1 cellular context compared by ENCODE assay signal in the genomic region with DNA sequence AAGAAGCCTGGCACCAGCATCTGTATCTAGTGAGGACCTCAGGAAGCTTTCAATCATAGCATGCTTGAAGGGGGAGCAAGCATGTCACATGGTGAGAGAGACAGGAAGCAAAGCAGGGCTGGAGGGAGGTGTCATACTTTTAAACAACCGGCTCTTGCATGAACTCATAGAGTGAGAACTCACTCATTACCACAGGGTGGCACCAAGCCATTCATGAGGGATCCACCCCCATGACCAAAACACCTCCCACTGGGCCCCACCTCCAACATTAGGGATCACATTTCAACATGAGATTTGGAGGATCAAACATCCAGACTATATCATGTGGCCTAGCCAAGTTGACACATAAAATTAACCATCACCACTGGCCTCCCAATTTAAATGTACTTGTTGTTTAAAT.
TF ChIP-seq lines count a peak whose summit lies in the region.

No MANE protein-coding gene starts in this region.

TF ChIP-seq in HCT116, 20 proteins besides CTCF, POLR2A, EP300 and RAD21 (continued from another document):
- TF ChIP-seq, protein P1, sequence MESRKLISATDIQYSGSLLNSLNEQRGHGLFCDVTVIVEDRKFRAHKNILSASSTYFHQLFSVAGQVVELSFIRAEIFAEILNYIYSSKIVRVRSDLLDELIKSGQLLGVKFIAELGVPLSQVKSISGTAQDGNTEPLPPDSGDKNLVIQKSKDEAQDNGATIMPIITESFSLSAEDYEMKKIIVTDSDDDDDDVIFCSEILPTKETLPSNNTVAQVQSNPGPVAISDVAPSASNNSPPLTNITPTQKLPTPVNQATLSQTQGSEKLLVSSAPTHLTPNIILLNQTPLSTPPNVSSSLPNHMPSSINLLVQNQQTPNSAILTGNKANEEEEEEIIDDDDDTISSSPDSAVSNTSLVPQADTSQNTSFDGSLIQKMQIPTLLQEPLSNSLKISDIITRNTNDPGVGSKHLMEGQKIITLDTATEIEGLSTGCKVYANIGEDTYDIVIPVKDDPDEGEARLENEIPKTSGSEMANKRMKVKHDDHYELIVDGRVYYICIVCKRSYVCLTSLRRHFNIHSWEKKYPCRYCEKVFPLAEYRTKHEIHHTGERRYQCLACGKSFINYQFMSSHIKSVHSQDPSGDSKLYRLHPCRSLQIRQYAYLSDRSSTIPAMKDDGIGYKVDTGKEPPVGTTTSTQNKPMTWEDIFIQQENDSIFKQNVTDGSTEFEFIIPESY (IDR thresholded peaks at IDR 0.05; ENCODE audit: extremely low read depth, insufficient replicate concordance, low read length), result no peak
- TF ChIP-seq JUND (IDR thresholded peaks at IDR 0.05) (no peak), POLR2AphosphoS5 (IDR thresholded peaks at IDR 0.05; ENCODE audit: low read depth, low read length) (no peak), EZH2phosphoT487 (IDR thresholded peaks at IDR 0.05; ENCODE audit: borderline replicate concordance) (no peak), CEBPB (IDR thresholded peaks at IDR 0.05; ENCODE audit: low read depth) (no peak), ZNF274 (IDR thresholded peaks at IDR 0.05; ENCODE audit: low read depth, low read length) (no peak), ZFX (IDR thresholded peaks at IDR 0.05) (no peak), SRF (IDR thresholded peaks at IDR 0.05; ENCODE audit: low read depth) (no peak), FOSL1 (IDR thresholded peaks at IDR 0.05; ENCODE audit: low read depth) (no peak), EGR1 (IDR thresholded peaks at IDR 0.05; ENCODE audit: low read depth) (no peak)
- TF ChIP-seq, protein P2, sequence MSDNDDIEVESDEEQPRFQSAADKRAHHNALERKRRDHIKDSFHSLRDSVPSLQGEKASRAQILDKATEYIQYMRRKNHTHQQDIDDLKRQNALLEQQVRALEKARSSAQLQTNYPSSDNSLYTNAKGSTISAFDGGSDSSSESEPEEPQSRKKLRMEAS (IDR thresholded peaks at IDR 0.05), result no peak
- TF ChIP-seq, protein P3, sequence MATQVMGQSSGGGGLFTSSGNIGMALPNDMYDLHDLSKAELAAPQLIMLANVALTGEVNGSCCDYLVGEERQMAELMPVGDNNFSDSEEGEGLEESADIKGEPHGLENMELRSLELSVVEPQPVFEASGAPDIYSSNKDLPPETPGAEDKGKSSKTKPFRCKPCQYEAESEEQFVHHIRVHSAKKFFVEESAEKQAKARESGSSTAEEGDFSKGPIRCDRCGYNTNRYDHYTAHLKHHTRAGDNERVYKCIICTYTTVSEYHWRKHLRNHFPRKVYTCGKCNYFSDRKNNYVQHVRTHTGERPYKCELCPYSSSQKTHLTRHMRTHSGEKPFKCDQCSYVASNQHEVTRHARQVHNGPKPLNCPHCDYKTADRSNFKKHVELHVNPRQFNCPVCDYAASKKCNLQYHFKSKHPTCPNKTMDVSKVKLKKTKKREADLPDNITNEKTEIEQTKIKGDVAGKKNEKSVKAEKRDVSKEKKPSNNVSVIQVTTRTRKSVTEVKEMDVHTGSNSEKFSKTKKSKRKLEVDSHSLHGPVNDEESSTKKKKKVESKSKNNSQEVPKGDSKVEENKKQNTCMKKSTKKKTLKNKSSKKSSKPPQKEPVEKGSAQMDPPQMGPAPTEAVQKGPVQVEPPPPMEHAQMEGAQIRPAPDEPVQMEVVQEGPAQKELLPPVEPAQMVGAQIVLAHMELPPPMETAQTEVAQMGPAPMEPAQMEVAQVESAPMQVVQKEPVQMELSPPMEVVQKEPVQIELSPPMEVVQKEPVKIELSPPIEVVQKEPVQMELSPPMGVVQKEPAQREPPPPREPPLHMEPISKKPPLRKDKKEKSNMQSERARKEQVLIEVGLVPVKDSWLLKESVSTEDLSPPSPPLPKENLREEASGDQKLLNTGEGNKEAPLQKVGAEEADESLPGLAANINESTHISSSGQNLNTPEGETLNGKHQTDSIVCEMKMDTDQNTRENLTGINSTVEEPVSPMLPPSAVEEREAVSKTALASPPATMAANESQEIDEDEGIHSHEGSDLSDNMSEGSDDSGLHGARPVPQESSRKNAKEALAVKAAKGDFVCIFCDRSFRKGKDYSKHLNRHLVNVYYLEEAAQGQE (IDR thresholded peaks at IDR 0.05; ENCODE audit: low read depth), result no peak
- TF ChIP-seq, protein P4, sequence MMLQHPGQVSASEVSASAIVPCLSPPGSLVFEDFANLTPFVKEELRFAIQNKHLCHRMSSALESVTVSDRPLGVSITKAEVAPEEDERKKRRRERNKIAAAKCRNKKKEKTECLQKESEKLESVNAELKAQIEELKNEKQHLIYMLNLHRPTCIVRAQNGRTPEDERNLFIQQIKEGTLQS (IDR thresholded peaks at IDR 0.05), result no peak
